22 cellular contexts compared by ENCODE assay signal in the genomic region with DNA sequence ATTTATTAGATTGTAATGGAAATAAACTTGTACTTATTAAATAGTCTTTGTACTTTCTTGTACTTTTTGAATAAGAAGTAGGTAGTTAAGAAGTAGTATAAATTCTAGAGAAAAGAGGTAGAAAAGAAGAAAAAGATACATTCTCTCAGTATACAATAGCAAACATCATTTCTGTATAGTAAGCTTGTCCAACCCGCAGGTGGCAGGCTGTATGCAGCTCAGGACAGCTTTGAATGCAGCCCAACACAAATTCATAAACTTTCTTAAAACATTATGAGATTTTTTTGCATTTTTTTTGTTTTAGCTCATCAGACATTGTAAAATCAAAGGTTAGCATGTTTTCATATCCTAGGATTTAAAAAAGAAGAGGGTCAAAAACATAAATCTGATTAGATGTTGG.
"Had no signal": no experiment of that assay in that cellular context is flagged by ENCODE, and none has a peak within 500 bp of the region (broad histone marks: within the 10 kb centered on the region; RNA-seq: fewer than 3 reads in every experiment).

No MANE protein-coding gene starts in this region.

- H3K4me1 Mint-ChIP-seq: immature natural killer cell, naive B cell, nephron had no signal

- H3K4me3 ChIP-seq: esophagus squamous epithelium, gastroesophageal sphincter, left ventricle myocardium inferior, lung, pancreas, uterus had no signal

- H3K36me3 Mint-ChIP-seq: immature natural killer cell, naive B cell had no signal

- H3K4me1 ChIP-seq: esophagus squamous epithelium, gastroesophageal sphincter, left ventricle myocardium inferior, pancreas, uterus had no signal

- H3K27ac Mint-ChIP-seq: dendritic cell treated with granulocyte-macrophage colony-stimulating factor and Interleukin-4, amounts not matched to agents 40 ng/mL and 50 ng/mL, for 4 days; immature natural killer cell; naive B cell; nephron; progenitor cell of endocrine pancreas had no signal

- H3K36me3 ChIP-seq: esophagus squamous epithelium, gastroesophageal sphincter, left ventricle myocardium inferior, pancreas, uterus had no signal

- ATAC-seq: gastroesophageal sphincter, left cardiac atrium, pancreas, right cardiac atrium had no signal

- H3K27me3 ChIP-seq: gastroesophageal sphincter, pancreas, uterus had no signal

- H3K9me3 ChIP-seq: esophagus squamous epithelium, gastroesophageal sphincter, left ventricle myocardium inferior, pancreas, uterus had no signal

- H3K4me3 Mint-ChIP-seq: dendritic cell treated with granulocyte-macrophage colony-stimulating factor and Interleukin-4, amounts not matched to agents 40 ng/mL and 50 ng/mL, for 4 days; immature natural killer cell; naive B cell; nephron had no signal

- DNase-seq: esophagus squamous epithelium; foreskin fibroblast; glutamatergic neuron; immature natural killer cell; kidney; left cardiac atrium; left ventricle myocardium inferior; mesendoderm; naive B cell; occipital lobe; pancreas; right cardiac atrium; small intestine; stimulated activated CD4-positive, alpha-beta T cell treated with anti-CD3 and anti-CD28 coated beads, Interleukin-12 subunit alpha, Interleukin-12 subunit beta, amount 100 ng/mL, for 4 hours; stimulated activated naive CD4-positive, alpha-beta T cell; trophoblast cell; uterus had no signal

- H3K27me3 Mint-ChIP-seq: dendritic cell treated with granulocyte-macrophage colony-stimulating factor and Interleukin-4, amounts not matched to agents 40 ng/mL and 50 ng/mL, for 4 days; naive B cell; progenitor cell of endocrine pancreas had no signal

- H3K9me3 Mint-ChIP-seq: dendritic cell treated with granulocyte-macrophage colony-stimulating factor and Interleukin-4, amounts not matched to agents 40 ng/mL and 50 ng/mL, for 4 days; nephron had no signal

- H3K27ac ChIP-seq: esophagus squamous epithelium, gastroesophageal sphincter, left ventricle myocardium inferior, pancreas, uterus had no signal
